In the genomic region with DNA sequence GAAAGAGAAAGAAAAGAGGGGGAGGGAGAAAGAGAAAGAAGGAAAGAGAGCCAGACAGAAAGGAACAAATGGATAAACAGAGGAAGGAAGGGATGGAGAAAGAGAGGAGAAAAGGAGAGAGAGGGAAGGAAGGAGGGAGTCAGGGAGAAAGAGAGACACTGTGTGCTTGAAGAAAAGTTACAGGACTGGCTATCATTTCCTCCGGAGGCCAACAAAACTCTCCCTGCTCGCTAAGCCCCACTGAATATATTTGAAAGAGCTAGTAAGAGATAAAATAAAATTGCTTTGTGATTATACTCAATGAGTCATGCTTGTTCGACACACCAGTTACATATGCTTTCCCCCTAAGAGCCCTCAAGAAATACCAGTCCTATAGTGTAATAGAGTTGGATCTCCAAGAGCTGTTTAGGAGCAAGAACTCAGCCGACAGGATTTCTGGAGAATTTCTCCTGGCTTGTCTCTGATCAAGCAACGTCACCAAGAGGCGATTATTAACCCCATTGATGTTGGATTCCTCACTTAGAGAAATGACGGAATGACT, we compare ENCODE assay signal across 17 cellular contexts.
A peak's percentile ranks its signal among the peaks of the same experiment; 100 is the strongest.
DNase-seq lines count a peak whose midpoint lies in the region; ATAC-seq, FAIRE-seq and TF ChIP-seq lines count a peak whose summit lies in the region.
"Had no signal": no experiment of that assay in that cellular context is flagged by ENCODE, and none has a peak within 500 bp of the region (broad histone marks: within the 10 kb centered on the region; RNA-seq: fewer than 3 reads in every experiment).

No MANE protein-coding gene starts in this region.

- in situ Hi-C loops in brain microvascular endothelial cell (cut with HindIII; ENCODE audit: low pct_ligation_motif_present, low sequenced_read_pairs) = no loop called here
- in situ Hi-C loops in GM13977 (cut with MboI; ENCODE audit: low pct_unique_long_range_greater_than_20kb, low sequenced_read_pairs, unreplicated experiment) = no loop called here

- H3K27ac ChIP-seq in brain microvascular endothelial cell (peak overlapping the region; percentile 72), keratinocyte (ENCODE audit: control insufficient read depth, insufficient read depth, low read length) (no peak overlapping the region)
- H3K27ac ChIP-seq: BLaER1, colonic mucosa, SJCRH30, upper lobe of left lung had no signal

- H3K9ac ChIP-seq in keratinocyte (ENCODE audit: control insufficient read depth, extremely low read depth, insufficient read depth, low read length) = no peak overlapping the region
- H3K9ac ChIP-seq: BLaER1 had no signal

- H3K36me3 ChIP-seq in brain microvascular endothelial cell (replicated peaks) (no peaks in the 10 kb centered on the region), keratinocyte (ENCODE audit: control insufficient read depth in 2 of 2, extremely low read depth in 1 of 2, insufficient read depth in 2 of 2, low read length in 2 of 2) (no peaks in the 10 kb centered on the region)
- H3K36me3 ChIP-seq: BLaER1, colonic mucosa, SJCRH30, upper lobe of left lung had no signal

- H3K27me3 ChIP-seq in brain microvascular endothelial cell (replicated peaks) (no peaks in the 10 kb centered on the region), keratinocyte (ENCODE audit: control insufficient read depth, extremely low read depth, insufficient read depth, low read length) (no peaks in the 10 kb centered on the region)
- H3K27me3 ChIP-seq: BLaER1, colonic mucosa, SJCRH30, upper lobe of left lung had no signal

- no peak for FAIRE-seq in keratinocyte (lab: Jason Lieb, UNC)

- no peaks in the 10 kb centered on the region for H3K9me3 ChIP-seq in keratinocyte (ENCODE audit: control insufficient read depth, low read depth, low read length)
- H3K9me3 ChIP-seq: BLaER1, colonic mucosa, SJCRH30, upper lobe of left lung had no signal

- peak; percentile 76 for DNase-seq in AG08395 (ENCODE audit: low spot score)
- peak; percentile 86 for DNase-seq in M059J (ENCODE audit: low read depth)
- DNase-seq in brain microvascular endothelial cell = peak; percentile 68
- DNase-seq in keratinocyte (ENCODE audit: low read depth, low spot score) = no peak
- no peak for DNase-seq in NCI-H1105 (lab: John Stamatoyannopoulos, UW)
- DNase-seq in GM13977 (ENCODE audit: low spot score) = no peak
- DNase-seq: activated naive CD4-positive, alpha-beta T cell treated with anti-CD3 and anti-CD28 coated beads, Interleukin-2, amount 10 ng/mL, durations not matched to agents 7 days and 5 days; colonic mucosa; foreskin melanocyte; H7; immature natural killer cell; SJCRH30; stimulated activated CD4-positive, alpha-beta T cell treated with anti-CD3 and anti-CD28 coated beads, Interleukin-2, amount 100 ng/mL, for 24 hours; upper lobe of left lung had no signal

- TF ChIP-seq CTCF in brain microvascular endothelial cell (IDR thresholded peaks at IDR 0.05; ENCODE audit: low read depth, low read length, missing control alignments) (no peak), keratinocyte (optimal IDR thresholded peaks at IDR 0.05 in 1 of 3, IDR thresholded peaks at IDR 0.05 in 1 of 3, conservative IDR thresholded peaks at IDR 0.05 in 1 of 3; ENCODE audit: extremely low read depth in 1 of 3, insufficient read depth in 2 of 3, low read length in 3 of 3) (no peak), GM13977 (IDR thresholded peaks at IDR 0.05; ENCODE audit: extremely low read depth, insufficient read depth, missing control alignments) (no peak)

- dilution Hi-C loops in keratinocyte (cut with MboI; ENCODE audit: extremely low pct_ligation_motif_present, low sequenced_read_pairs) = no loop called here

- no peaks in the 10 kb centered on the region for H3K79me2 ChIP-seq in keratinocyte (ENCODE audit: control insufficient read depth, insufficient read depth, low read length)

- no peaks in the 10 kb centered on the region for H3K9me1 ChIP-seq in keratinocyte (ENCODE audit: control insufficient read depth, extremely low read depth, insufficient read depth, low read length)

- H3K4me2 ChIP-seq in keratinocyte (ENCODE audit: control insufficient read depth, extremely low read depth, insufficient read depth, low read depth, low read length) = peak overlapping the region; percentile 37
- H3K4me2 ChIP-seq: BLaER1 had no signal

- peak overlapping the region; percentile 7 for H3K4me3 ChIP-seq in brain microvascular endothelial cell (ENCODE audit: low read depth, low read length)
- no peak overlapping the region for H3K4me3 ChIP-seq in keratinocyte (ENCODE audit: control insufficient read depth in 2 of 3, extremely low read depth in 1 of 3, insufficient read depth in 2 of 3, low read depth in 1 of 3, low read length in 3 of 3)
- H3K4me3 ChIP-seq: BLaER1, colonic mucosa, SJCRH30, upper lobe of left lung had no signal

- no peaks in the 10 kb centered on the region for H4K20me1 ChIP-seq in keratinocyte (ENCODE audit: control insufficient read depth, extremely low read depth, insufficient read depth, low read length)
- H4K20me1 ChIP-seq: BLaER1 had no signal

- ATAC-seq in GM21381 (IDR thresholded peaks at IDR 0.05; ENCODE audit: unreplicated experiment) (no peak), GM19351 (IDR thresholded peaks at IDR 0.05; ENCODE audit: unreplicated experiment) (no peak)

- H3K4me1 ChIP-seq in keratinocyte (ENCODE audit: control insufficient read depth, extremely low read depth, insufficient read depth, low read length) = no peaks in the 10 kb centered on the region
- H3K4me1 ChIP-seq: BLaER1, colonic mucosa, SJCRH30, upper lobe of left lung had no signal

- H2AFZ ChIP-seq in keratinocyte (ENCODE audit: control insufficient read depth, low read length) = peak overlapping the region; percentile 12

Comparison
In these comparisons a context has a peak if more than half of its experiments do, and no peak if none do; other contexts are left out.
1. DNase-seq: peak in AG08395 (single experiment), M059J (single experiment) and brain microvascular endothelial cell (single experiment); none in keratinocyte (single experiment), NCI-H1105 (single experiment) and GM13977 (single experiment).